In genomic region chr11:63680842-63681207, GRCh38 we compare ENCODE assay signal across 8 cellular contexts. TPM values are rescaled to one million over a fixed set of nuclear protein-coding genes. Genes with fewer than 3 reads are reported as not detected.
DNase-seq lines count a peak whose midpoint lies in the region; ATAC-seq and TF ChIP-seq lines count a peak whose summit lies in the region.

No MANE protein-coding gene starts in this region.

- peak overlapping the region; percentile 78 for H2AFZ ChIP-seq in neuron (ENCODE audit: low read depth, low read length)

- H4K20me1 ChIP-seq in BLaER1 treated with 17β-estradiol and CSF1 and Interleukin-3, amounts not matched to agents 10 nM and 100 nM, result peaks cover 0 to 40% (median 23%) of the 10 kb centered on the region in 11 experiments; a peak in 16 of 22 replicates

- peaks cover 3% of the 10 kb centered on the region for H3K27me3 Mint-ChIP-seq in T-helper 2 cell treated with Interferon-gamma antibody and Interleukin-4, amounts not matched to agents 5 μg/mL and 100 μg/mL, for 36 hours (ENCODE audit: low read depth)
- peaks cover 6% of the 10 kb centered on the region for H3K27me3 Mint-ChIP-seq in endothelial cell (ENCODE audit: unreplicated experiment)

- TF ChIP-seq CTCF in HFF-Myc (IDR thresholded peaks at IDR 0.05; ENCODE audit: low read depth, low read length, missing control alignments) (no peak), endothelial cell (IDR thresholded peaks at IDR 0.05; ENCODE audit: unreplicated experiment) (no peak)

- H3K4me2 ChIP-seq in BLaER1 treated with 17β-estradiol and CSF1 and Interleukin-3, amounts not matched to agents 10 nM and 100 nM, result peak overlapping the region; percentile 69 to 96 (median 84)

- no peaks in the 10 kb centered on the region for H3K9me3 Mint-ChIP-seq in T-helper 2 cell treated with Interferon-gamma antibody and Interleukin-4, amounts not matched to agents 5 μg/mL and 100 μg/mL, for 36 hours
- no peaks in the 10 kb centered on the region for H3K9me3 Mint-ChIP-seq in endothelial cell (ENCODE audit: unreplicated experiment)

- no peaks in the 10 kb centered on the region for H3K9me3 ChIP-seq in BLaER1 treated with 17β-estradiol and CSF1 and Interleukin-3, amounts not matched to agents 10 nM and 100 nM (replicated peaks in 1 of 11)
- no peaks in the 10 kb centered on the region for H3K9me3 ChIP-seq in neuron (ENCODE audit: low read length)

- H3K27ac ChIP-seq in BLaER1 treated with 17β-estradiol and CSF1 and Interleukin-3, amounts not matched to agents 10 nM and 100 nM, result peak overlapping the region in 8 of 11 experiments; percentile 1 to 89 (median 54); a peak in 10 of 22 replicates

- peak overlapping the region in 10 of 11 experiments; percentile 84 to 93 (median 89); a peak in 17 of 22 replicates for H3K9ac ChIP-seq in BLaER1 treated with 17β-estradiol and CSF1 and Interleukin-3, amounts not matched to agents 10 nM and 100 nM

- H3K27ac Mint-ChIP-seq in T-helper 2 cell treated with Interferon-gamma antibody and Interleukin-4, amounts not matched to agents 5 μg/mL and 100 μg/mL, for 36 hours, result peak overlapping the region; percentile 86
- no peak overlapping the region for H3K27ac Mint-ChIP-seq in endothelial cell (ENCODE audit: unreplicated experiment)

- peaks cover 4% of the 10 kb centered on the region for H3K36me3 Mint-ChIP-seq in T-helper 2 cell treated with Interferon-gamma antibody and Interleukin-4, amounts not matched to agents 5 μg/mL and 100 μg/mL, for 36 hours (ENCODE audit: low read depth)
- H3K36me3 Mint-ChIP-seq in endothelial cell (ENCODE audit: low read depth, unreplicated experiment), result no peaks in the 10 kb centered on the region

- H3K4me1 ChIP-seq in BLaER1 treated with 17β-estradiol and CSF1 and Interleukin-3, amounts not matched to agents 10 nM and 100 nM, result peaks cover 33 to 44% (median 39%) of the 10 kb centered on the region in 10 experiments
- H3K4me1 ChIP-seq in neuron (ENCODE audit: insufficient read depth, low read length), result peaks cover 25% of the 10 kb centered on the region

- peaks cover 0 to 13% (median 6%) of the 10 kb centered on the region in 11 experiments; a peak in 6 of 22 replicates for H3K36me3 ChIP-seq in BLaER1 treated with 17β-estradiol and CSF1 and Interleukin-3, amounts not matched to agents 10 nM and 100 nM
- H3K36me3 ChIP-seq in neuron (ENCODE audit: insufficient read depth, low read length), result peaks cover 2% of the 10 kb centered on the region

- DNase-seq in HFF-Myc (ENCODE audit: extremely low read depth, low read depth), result no peak
- DNase-seq in T-helper 2 cell treated with Interferon-gamma antibody and Interleukin-4, amounts not matched to agents 5 μg/mL and 100 μg/mL, for 36 hours (ENCODE audit: low spot score), result no peak
- no peak for DNase-seq in endothelial cell (ENCODE audit: low spot score)
- DNase-seq in kidney tubule cell (ENCODE audit: low spot score), result no peak
- DNase-seq in KG1 (lab: John Stamatoyannopoulos, UW), result no peak

- H3K4me1 Mint-ChIP-seq in T-helper 2 cell treated with Interferon-gamma antibody and Interleukin-4, amounts not matched to agents 5 μg/mL and 100 μg/mL, for 36 hours (ENCODE audit: low read depth), result peaks cover 25% of the 10 kb centered on the region
- peaks cover 17% of the 10 kb centered on the region for H3K4me1 Mint-ChIP-seq in endothelial cell (ENCODE audit: unreplicated experiment)

- no peak for ATAC-seq in HG03039 (IDR thresholded peaks at IDR 0.05; ENCODE audit: unreplicated experiment)

- H3K4me3 ChIP-seq in BLaER1 treated with 17β-estradiol and CSF1 and Interleukin-3, amounts not matched to agents 10 nM and 100 nM, result peak overlapping the region; percentile 82 to 98 (median 92)
- peak overlapping the region; percentile 89 for H3K4me3 ChIP-seq in HFF-Myc (replicated peaks; ENCODE audit: low read depth, low read length)
- peak overlapping the region; percentile 95 for H3K4me3 ChIP-seq in neuron (ENCODE audit: low read length)

- peak overlapping the region; percentile 95 for H3K4me3 Mint-ChIP-seq in T-helper 2 cell treated with Interferon-gamma antibody and Interleukin-4, amounts not matched to agents 5 μg/mL and 100 μg/mL, for 36 hours
- H3K4me3 Mint-ChIP-seq in endothelial cell (ENCODE audit: unreplicated experiment), result peak overlapping the region; percentile 96

- no peaks in the 10 kb centered on the region for H3K27me3 ChIP-seq in BLaER1 treated with 17β-estradiol and CSF1 and Interleukin-3, amounts not matched to agents 10 nM and 100 nM
- H3K27me3 ChIP-seq in neuron (ENCODE audit: insufficient read depth, low read length), result no peaks in the 10 kb centered on the region

RNA-seq across cellular contexts. Expression of gene RTN3, which starts 0.5 kb away (rescaled TPM):
- total RNA-seq in endothelial cell (ENCODE audit: unreplicated experiment), result 103 TPM

RNA-seq across cellular contexts. Expression of gene ATL3, which starts 9.6 kb away (rescaled TPM):
- total RNA-seq in endothelial cell (ENCODE audit: unreplicated experiment), result 35.6 TPM
